In the genomic region with DNA sequence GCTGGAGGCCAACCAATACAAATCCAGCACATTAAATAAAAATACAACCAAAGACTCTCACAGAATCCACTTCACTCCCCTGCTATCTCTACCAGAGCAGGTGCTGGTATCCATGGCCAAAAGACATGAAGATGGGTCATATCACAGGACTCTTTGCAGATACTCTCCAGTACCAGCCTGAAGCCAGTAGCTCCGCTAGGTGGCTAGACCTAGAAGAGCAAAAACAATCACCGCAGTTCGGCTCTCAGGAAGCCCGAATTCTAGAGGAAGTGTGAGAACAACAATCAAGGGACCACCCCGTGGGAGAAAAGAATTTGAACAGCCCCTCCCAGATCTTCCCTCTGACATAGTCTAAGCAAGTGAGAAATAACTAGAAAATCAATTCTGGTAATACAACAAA, we compare ENCODE assay signal across 28 cellular contexts. TPM values are rescaled to one million over a fixed set of nuclear protein-coding genes. Genes with fewer than 3 reads are reported as not detected.
"Had no signal": no experiment of that assay in that cellular context is flagged by ENCODE, and none has a peak within 500 bp of the region (broad histone marks: within the 10 kb centered on the region; RNA-seq: fewer than 3 reads in every experiment).

No MANE protein-coding gene starts in this region.

- H3K36me3 Mint-ChIP-seq: activated CD8-positive, alpha-beta memory T cell treated with anti-CD3 and anti-CD28 coated beads, Interleukin-2, amount 10 ng/mL, durations not matched to agents 7 days and 5 days; activated naive CD4-positive, alpha-beta T cell treated with anti-CD3 and anti-CD28 coated beads, Interleukin-2, amount 50 U/mL, for 72 hours had no signal

- H3K27ac Mint-ChIP-seq: activated CD8-positive, alpha-beta memory T cell treated with anti-CD3 and anti-CD28 coated beads, Interleukin-2, amount 10 ng/mL, durations not matched to agents 7 days and 5 days; activated naive CD4-positive, alpha-beta T cell treated with anti-CD3 and anti-CD28 coated beads, Interleukin-2, amount 50 U/mL, for 72 hours; activated naive CD8-positive, alpha-beta T cell treated with anti-CD3 and anti-CD28 coated beads, Interleukin-2, amount 50 U/mL, for 24 hours; activated T-cell treated with anti-CD3 and anti-CD28 coated beads, Interleukin-2, amount 50 U/mL, for 24 hours; activated T-helper 1 cell treated with anti-CD3 and anti-CD28 coated beads, Interleukin-12 subunit alpha, Interleukin-12 subunit beta, Interleukin-2, Interleukin-4 antibody, amounts not matched to agents 30 ng/mL and 10 ng/mL and 1 ng/mL, durations not matched to agents 14 hours and 24 hours and 36 hours; T-helper 1 cell treated with Interleukin-12 subunit alpha and Interleukin-12 subunit beta and Interleukin-4 antibody, amounts not matched to agents 30 μg/mL and 1 μg/mL, for 36 hours had no signal

- H3K27me3 ChIP-seq: ascending aorta, body of pancreas, SJSA1 had no signal

- H3K27ac ChIP-seq: ascending aorta, body of pancreas, SJSA1 had no signal

- H3K27me3 Mint-ChIP-seq: activated naive CD8-positive, alpha-beta T cell treated with anti-CD3 and anti-CD28 coated beads, Interleukin-2, amount 50 U/mL, for 24 hours had no signal

- H3K36me3 ChIP-seq: ascending aorta, SJSA1 had no signal

- H3K4me1 Mint-ChIP-seq: activated naive CD8-positive, alpha-beta T cell treated with anti-CD3 and anti-CD28 coated beads, Interleukin-2, amount 50 U/mL, for 24 hours had no signal

- H3K9me3 Mint-ChIP-seq: activated naive CD4-positive, alpha-beta T cell treated with anti-CD3 and anti-CD28 coated beads, Interleukin-2, amount 50 U/mL, for 72 hours; activated naive CD8-positive, alpha-beta T cell treated with anti-CD3 and anti-CD28 coated beads, Interleukin-2, amount 50 U/mL, for 24 hours; activated T-helper 1 cell treated with anti-CD3 and anti-CD28 coated beads, Interleukin-12 subunit alpha, Interleukin-12 subunit beta, Interleukin-2, Interleukin-4 antibody, amounts not matched to agents 30 ng/mL and 10 ng/mL and 1 ng/mL, durations not matched to agents 14 hours and 24 hours and 36 hours; T-helper 1 cell treated with Interleukin-12 subunit alpha and Interleukin-12 subunit beta and Interleukin-4 antibody, amounts not matched to agents 30 μg/mL and 1 μg/mL, for 36 hours had no signal

- H3K4me3 Mint-ChIP-seq: activated CD8-positive, alpha-beta memory T cell treated with anti-CD3 and anti-CD28 coated beads, Interleukin-2, amount 10 ng/mL, durations not matched to agents 7 days and 5 days; activated naive CD8-positive, alpha-beta T cell treated with anti-CD3 and anti-CD28 coated beads, Interleukin-2, amount 50 U/mL, for 24 hours; activated T-cell treated with anti-CD3 and anti-CD28 coated beads, Interleukin-2, amount 50 U/mL, for 24 hours; activated T-helper 1 cell treated with anti-CD3 and anti-CD28 coated beads, Interleukin-12 subunit alpha, Interleukin-12 subunit beta, Interleukin-2, Interleukin-4 antibody, amounts not matched to agents 30 ng/mL and 10 ng/mL and 1 ng/mL, durations not matched to agents 14 hours and 24 hours and 36 hours; T-helper 1 cell treated with Interleukin-12 subunit alpha and Interleukin-12 subunit beta and Interleukin-4 antibody, amounts not matched to agents 30 μg/mL and 1 μg/mL, for 36 hours had no signal

- FAIRE-seq: bronchial epithelial cell had no signal

- ATAC-seq: activated CD8-positive, alpha-beta memory T cell treated with anti-CD3 and anti-CD28 coated beads, Interleukin-2, amount 10 ng/mL, durations not matched to agents 7 days and 5 days; activated naive CD4-positive, alpha-beta T cell treated with anti-CD3 and anti-CD28 coated beads, Interleukin-2, amount 50 U/mL, for 72 hours; activated naive CD8-positive, alpha-beta T cell treated with anti-CD3 and anti-CD28 coated beads, Interleukin-2, amount 50 U/mL, for 24 hours; body of pancreas; Panc1; Right ventricle myocardium inferior had no signal

- H3K9me3 ChIP-seq: body of pancreas, SJSA1 had no signal

- H3K4me1 ChIP-seq: ascending aorta, body of pancreas, SJSA1 had no signal

- DNase-seq: activated CD4-positive, alpha-beta T cell treated with anti-CD3 and anti-CD28 coated beads for 48 hours; activated CD4-positive, alpha-beta T cell treated with anti-CD3 and anti-CD28 coated beads, Interleukin-2, amount 50 U/mL, for 4 hours; activated CD4-positive, CD25-positive, alpha-beta regulatory T cell treated with anti-CD3 and anti-CD28 coated beads, Interleukin-2, amount 50 U/mL, for 72 hours; activated CD8-positive, alpha-beta memory T cell treated with anti-CD3 and anti-CD28 coated beads, Interleukin-2, amount 10 ng/mL, durations not matched to agents 7 days and 5 days; activated effector memory CD4-positive, alpha-beta T cell treated with Interleukin-2 at 50 U/mL for 16 hours; activated naive CD4-positive, alpha-beta T cell treated with Interleukin-2 at 50 U/mL for 16 hours; activated naive CD8-positive, alpha-beta T cell treated with anti-CD3 and anti-CD28 coated beads, Interleukin-2, amount 50 U/mL, for 24 hours; activated T-cell treated with anti-CD3 and anti-CD28 coated beads, Interleukin-2, amount 50 U/mL, for 24 hours; amniotic stem cell; body of pancreas; central memory CD4-positive, alpha-beta T cell; Kasumi-1; NCI-H1048; NCI-H146; NCI-H2029; NCI-H446; NCI-H524 treated with DMSO at 0.1 percent for 48 hours; NCI-H82; OCI-M1; RPMI8226 had no signal

- H3K4me3 ChIP-seq: ascending aorta, body of pancreas, SJSA1 had no signal

RNA-seq across cellular contexts. Expression of a gene that starts 50.0 kb away (rescaled TPM):
- total RNA-seq: ascending aorta, SJSA1 had no signal
